ENCODE assay signal across 20 cellular contexts in the genomic region with DNA sequence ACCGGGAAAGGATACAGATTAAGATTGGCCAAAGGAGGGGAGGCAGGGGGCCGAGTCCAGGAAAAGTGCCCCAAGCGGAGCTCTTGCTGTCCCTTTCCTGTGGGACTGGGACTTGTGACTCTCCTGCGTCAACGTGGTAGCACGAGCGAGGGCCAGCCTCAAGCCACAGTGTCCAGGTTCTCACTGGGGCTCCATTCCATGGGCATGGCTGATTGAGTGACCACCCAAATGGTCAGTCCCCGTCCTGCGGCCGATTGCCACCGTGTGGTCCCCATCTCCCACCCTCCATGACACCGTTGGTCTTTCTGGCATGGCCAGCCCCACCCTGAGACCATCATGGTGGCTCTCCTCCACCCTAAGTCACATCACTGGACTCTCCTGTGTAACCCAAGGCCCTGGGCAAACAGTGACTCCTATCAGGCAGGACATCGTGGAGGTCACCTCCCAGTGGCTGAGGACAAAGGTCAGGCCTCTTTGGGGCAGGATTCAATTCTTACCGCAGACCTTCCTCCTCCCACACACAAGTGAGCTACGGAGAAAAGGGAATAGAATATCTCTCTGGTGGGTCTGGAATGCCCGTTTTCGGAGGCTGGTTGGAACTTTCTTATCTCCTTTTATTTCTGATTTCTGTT. TPM values are rescaled to one million over a fixed set of nuclear protein-coding genes. Genes with fewer than 3 reads are reported as not detected.
DNase-seq lines count a peak whose midpoint lies in the region; ATAC-seq and TF ChIP-seq lines count a peak whose summit lies in the region.
"Had no signal": no experiment of that assay in that cellular context is flagged by ENCODE, and none has a peak within 500 bp of the region (broad histone marks: within the 10 kb centered on the region; RNA-seq: fewer than 3 reads in every experiment).

No MANE protein-coding gene starts in this region.

- POLR2A ChIA-PET in activated CD4-positive, alpha-beta T cell treated with anti-CD3 and anti-CD28 coated beads for 36 hours (lab: Charles Lee), result no interaction called here
- POLR2A ChIA-PET in OCI-LY7 (lab: Charles Lee), result no interaction called here

- no peaks in the 10 kb centered on the region for H3K36me3 Mint-ChIP-seq in activated CD4-positive, alpha-beta T cell treated with anti-CD3 and anti-CD28 coated beads for 36 hours (ENCODE audit: low read depth)
- H3K36me3 Mint-ChIP-seq in glutamatergic neuron (ENCODE audit: unreplicated experiment), result no peaks in the 10 kb centered on the region
- H3K36me3 Mint-ChIP-seq: CD4-positive, CD25-positive, alpha-beta regulatory T cell had no signal

- peaks cover 83% of the 10 kb centered on the region for H3K4me1 ChIP-seq in OCI-LY7 (ENCODE audit: insufficient read depth, low read length, poor library complexity, severe bottlenecking)
- peaks cover 0 to 51% (median 14%) of the 10 kb centered on the region in 6 donors for H3K4me1 ChIP-seq in spleen

- H3K79me2 ChIP-seq in OCI-LY7 (ENCODE audit: insufficient read depth, low read depth, low read length), result peaks cover 76% of the 10 kb centered on the region

- H3K27me3 Mint-ChIP-seq in activated CD4-positive, alpha-beta T cell treated with anti-CD3 and anti-CD28 coated beads for 36 hours, result no peaks in the 10 kb centered on the region
- H3K27me3 Mint-ChIP-seq in glutamatergic neuron (ENCODE audit: unreplicated experiment), result peaks cover 3% of the 10 kb centered on the region

- peaks cover 3% of the 10 kb centered on the region for H3K4me1 Mint-ChIP-seq in activated CD4-positive, alpha-beta T cell treated with anti-CD3 and anti-CD28 coated beads for 36 hours
- peaks cover 8% of the 10 kb centered on the region for H3K4me1 Mint-ChIP-seq in glutamatergic neuron (ENCODE audit: low read depth, unreplicated experiment)

- TF ChIP-seq CTCF in OCI-LY7 (conservative IDR thresholded peaks at IDR 0.05; ENCODE audit: low read length) (no peak), glutamatergic neuron (IDR thresholded peaks at IDR 0.05; ENCODE audit: partially characterized antibody, unreplicated experiment) (no peak), spleen (IDR thresholded peaks at IDR 0.05 in 8 of 11, conservative IDR thresholded peaks at IDR 0.05 in 3 of 11) (no peak)

- WGBS in spleen, 5 donors, result 73 to 80% (median 78%) methylated on average over 13 to 17 of the region's 17 CpGs

- peak overlapping the region; percentile 88 for H3K4me2 ChIP-seq in OCI-LY7 (ENCODE audit: low read length)
- H3K4me2 ChIP-seq: PC-9 had no signal

- intact Hi-C loops in activated CD4-positive, alpha-beta T cell treated with anti-CD3 and anti-CD28 coated beads for 36 hours (cut with DNase I, micrococcal nuclease), result no loop called here
- intact Hi-C loops in OCI-LY7 (cut with micrococcal nuclease; ENCODE audit: unreplicated experiment), result no loop called here
- intact Hi-C loops in spleen (cut with DNase I; ENCODE audit: low total_unique reads), result no loop called here

- H3K27ac ChIP-seq in OCI-LY7 (ENCODE audit: low read depth, low read length, poor library complexity, severe bottlenecking), result peak overlapping the region; percentile 100
- no peak overlapping the region for H3K27ac ChIP-seq in spleen
- H3K27ac ChIP-seq: PC-9, RWPE1, SJCRH30 had no signal

- H3K36me3 ChIP-seq in OCI-LY7 (ENCODE audit: insufficient read depth, low read length), result peaks cover 18% of the 10 kb centered on the region; the same call in 1 of the 2 replicates
- H3K36me3 ChIP-seq in spleen, result no peaks in the 10 kb centered on the region
- H3K36me3 ChIP-seq in MG63, result no peaks in the 10 kb centered on the region
- H3K36me3 ChIP-seq: SJCRH30 had no signal

- H3K9me3 ChIP-seq in OCI-LY7 (ENCODE audit: low read length) (no peaks in the 10 kb centered on the region), spleen (no peaks in the 10 kb centered on the region), MG63 (no peaks in the 10 kb centered on the region)
- H3K9me3 ChIP-seq: SJCRH30 had no signal

- no peak for TF ChIP-seq POLR2A in spleen (IDR thresholded peaks at IDR 0.05)

- H3K4me3 ChIP-seq in OCI-LY7 (ENCODE audit: low read depth, low read length, poor library complexity, severe bottlenecking) (peak overlapping the region; percentile 83), spleen (no peak overlapping the region), MG63 (no peak overlapping the region)
- H3K4me3 ChIP-seq: PC-9, SJCRH30 had no signal

- no peak overlapping the region for H2AFZ ChIP-seq in OCI-LY7 (ENCODE audit: low read length)
- H2AFZ ChIP-seq: PC-9 had no signal

- H3K27ac Mint-ChIP-seq in activated CD4-positive, alpha-beta T cell treated with anti-CD3 and anti-CD28 coated beads for 36 hours, result no peak overlapping the region
- no peak overlapping the region for H3K27ac Mint-ChIP-seq in glutamatergic neuron (ENCODE audit: unreplicated experiment)

- no peaks in the 10 kb centered on the region for H3K9me2 ChIP-seq in OCI-LY7 (ENCODE audit: insufficient read depth, low read length)

- no peak for ATAC-seq in activated CD4-positive, alpha-beta T cell treated with anti-CD3 and anti-CD28 coated beads for 36 hours
- ATAC-seq in GM21423 (IDR thresholded peaks at IDR 0.05; ENCODE audit: unreplicated experiment), result no peak

- no TSS peak for BruUV-seq in OCI-LY7 (replicated peaks; lab: Mats Ljungman, UMichigan)

- CTCF ChIA-PET in activated CD4-positive, alpha-beta T cell treated with anti-CD3 and anti-CD28 coated beads for 36 hours (lab: Charles Lee), result interaction anchor here (0.7 kb wide), 1 partner anchor 24 kb away, joined by 3 read pairs; no protein-coding TSS in a partner anchor
- CTCF ChIA-PET in OCI-LY7 (lab: Charles Lee; ENCODE audit: unreplicated experiment), result no interaction called here

- no peaks in the 10 kb centered on the region for H4K20me1 ChIP-seq in OCI-LY7 (ENCODE audit: insufficient read depth, low read length)

- H3K4me3 Mint-ChIP-seq in activated CD4-positive, alpha-beta T cell treated with anti-CD3 and anti-CD28 coated beads for 36 hours, result no peak overlapping the region
- no peak overlapping the region for H3K4me3 Mint-ChIP-seq in glutamatergic neuron (ENCODE audit: unreplicated experiment)
- H3K4me3 Mint-ChIP-seq: CD4-positive, CD25-positive, alpha-beta regulatory T cell had no signal

- H3K27me3 ChIP-seq in spleen (replicated peaks in 1 of 7) (peaks cover 0 to 20% (median 4%) of the 10 kb centered on the region in 7 donors), MG63 (no peaks in the 10 kb centered on the region)

- peak; percentile 2 for DNase-seq in activated CD4-positive, alpha-beta T cell treated with anti-CD3 and anti-CD28 coated beads for 36 hours
- no peak for DNase-seq in activated CD4-positive, alpha-beta T cell treated with anti-CD3 and anti-CD28 coated beads, Interleukin-2, amount 50 U/mL, for 4 hours
- DNase-seq in OCI-LY7 (ENCODE audit: low spot score) (peak; percentile 27), glutamatergic neuron (peak; percentile 9), spleen (peak; percentile 64), MG63 (no peak), superior temporal gyrus (ENCODE audit: extremely low spot score) (no peak)
- DNase-seq: 8988T; CD4-positive, CD25-positive, alpha-beta regulatory T cell; COR-L47; DMS 273 treated with DMSO at 0.1 percent for 48 hours; GF-D8; KBM-7; MV-4-11; NCI-H2227 treated with DMSO at 0.1 percent for 48 hours; NCI-H774; PC-9 had no signal

- no peaks in the 10 kb centered on the region for H3K9me3 Mint-ChIP-seq in activated CD4-positive, alpha-beta T cell treated with anti-CD3 and anti-CD28 coated beads for 36 hours (ENCODE audit: low read depth)
- peaks cover 4% of the 10 kb centered on the region for H3K9me3 Mint-ChIP-seq in glutamatergic neuron (ENCODE audit: unreplicated experiment)
- H3K9me3 Mint-ChIP-seq: CD4-positive, CD25-positive, alpha-beta regulatory T cell had no signal

RNA-seq across cellular contexts. Expression of a gene that starts 8.9 kb away (rescaled TPM):
- 10 to 100 TPM; 39.8 to 49.4 TPM for total RNA-seq in activated CD4-positive, alpha-beta T cell treated with anti-CD3 and anti-CD28 coated beads for 36 hours
- total RNA-seq in OCI-LY7 (2014; rRNA removed; shearing (Covaris generic)), result 43.4 and 59.5 TPM in 2 replicates
- total RNA-seq in OCI-LY7 (2022) (39.0 and 42.0 TPM in 2 replicates), glutamatergic neuron (ENCODE audit: unreplicated experiment) (16.9 TPM), spleen (10 to 100 TPM; 19.7 to 34.5 (median 23.7) TPM)
- 10 to 100 TPM; 14.9 to 24.2 (median 15.8) TPM for polyA plus RNA-seq in spleen
- total RNA-seq in MG63 (2014; rRNA removed; shearing (Covaris generic); ENCODE audit: low replicate concordance), result 49.3 and 61.2 TPM in 2 replicates

RNA-seq across cellular contexts. Expression of a gene that starts 51.7 kb away (rescaled TPM):
- total RNA-seq in activated CD4-positive, alpha-beta T cell treated with anti-CD3 and anti-CD28 coated beads for 36 hours, result 1 to 10 TPM; 7.2 to 8.4 TPM
- 15.2 and 21.6 TPM in 2 replicates for total RNA-seq in OCI-LY7 (2014; rRNA removed; shearing (Covaris generic))
- total RNA-seq in OCI-LY7 (2022), result 16.0 and 17.9 TPM in 2 replicates
- 16.4 TPM for total RNA-seq in glutamatergic neuron (ENCODE audit: unreplicated experiment)
- total RNA-seq in spleen, result 10 to 100 TPM in 5 of 7 donors, 1 to 10 TPM in 2; 8.5 to 13.8 (median 12.1) TPM
- 10 to 100 TPM in 1 of 3 donors, 1 to 10 TPM in 2; 6.3 to 10.5 (median 8.7) TPM for polyA plus RNA-seq in spleen
- 12.7 and 19.1 TPM in 2 replicates for total RNA-seq in MG63 (2014; rRNA removed; shearing (Covaris generic); ENCODE audit: low replicate concordance)

RNA-seq across cellular contexts. Expression of a gene that starts 52.0 kb away (rescaled TPM):
- total RNA-seq in activated CD4-positive, alpha-beta T cell treated with anti-CD3 and anti-CD28 coated beads for 36 hours, result 10 to 100 TPM; 33.6 to 35.5 TPM
- total RNA-seq in OCI-LY7 (2014; rRNA removed; shearing (Covaris generic)), result 26.8 and 36.5 TPM in 2 replicates
- total RNA-seq in OCI-LY7 (2022), result 71.0 and 71.7 TPM in 2 replicates
- 102 TPM for total RNA-seq in glutamatergic neuron (ENCODE audit: unreplicated experiment)
- total RNA-seq in spleen, result 10 to 100 TPM; 26.4 to 49.4 (median 42.0) TPM
- polyA plus RNA-seq in spleen, result 1 to 10 TPM; 4.5 to 8.4 (median 5.3) TPM
- total RNA-seq in MG63 (2014; rRNA removed; shearing (Covaris generic); ENCODE audit: low replicate concordance), result 4.9 TPM in 2 replicates

Comparison
In these comparisons a context has a peak if more than half of its experiments do, and no peak if none do; other contexts are left out.
1. DNase-seq: peak in activated CD4-positive, alpha-beta T cell treated with anti-CD3 and anti-CD28 coated beads for 36 hours (single experiment), OCI-LY7 (single experiment), glutamatergic neuron (single experiment) and spleen (single experiment); none in activated CD4-positive, alpha-beta T cell treated with anti-CD3 and anti-CD28 coated beads, Interleukin-2, amount 50 U/mL, for 4 hours (0 of 2), MG63 (single experiment) and superior temporal gyrus (single experiment).